Comparison of ENCODE assay signal across 1 cellular context in the genomic region with DNA sequence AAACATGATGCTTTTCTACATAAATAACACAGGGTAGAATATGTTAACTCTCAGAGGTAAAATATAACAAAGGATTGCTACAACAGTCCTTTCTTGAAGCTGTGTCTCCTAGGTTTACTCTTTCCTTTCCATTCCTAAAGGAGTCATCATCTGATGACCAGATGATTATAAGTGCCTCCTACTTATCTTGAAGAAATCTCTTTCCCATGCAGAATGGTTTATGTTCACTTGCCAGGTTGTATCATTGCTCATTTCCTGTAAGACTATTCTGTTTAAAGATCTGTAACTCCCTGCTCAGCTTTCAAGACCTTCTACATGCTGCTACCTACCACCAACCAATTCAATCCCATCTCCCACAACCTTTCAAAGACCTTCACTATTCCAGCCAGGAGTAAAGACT.
TF ChIP-seq lines count a peak whose summit lies in the region.

No MANE protein-coding gene starts in this region.

TF ChIP-seq in endothelial cell of umbilical vein, 7 proteins besides CTCF, POLR2A, EP300 and RAD21:
- TF ChIP-seq JUN (IDR thresholded peaks at IDR 0.05; ENCODE audit: borderline replicate concordance, insufficient read depth, insufficient read length, low read depth): no peak
- no peak for TF ChIP-seq EZH2 (IDR thresholded peaks at IDR 0.05; ENCODE audit: borderline replicate concordance, low read depth, low read length, severe bottlenecking)
- no peak for TF ChIP-seq POLR2AphosphoS5 (IDR thresholded peaks at IDR 0.05; ENCODE audit: insufficient read depth, low read depth, low read length)
- TF ChIP-seq GATA2 (IDR thresholded peaks at IDR 0.05; ENCODE audit: insufficient read depth, insufficient read length, low read depth, low read length): peak; percentile 88
- TF ChIP-seq MYC (IDR thresholded peaks at IDR 0.05; ENCODE audit: low read depth, low read length): no peak
- no peak for TF ChIP-seq MAX (IDR thresholded peaks at IDR 0.05; ENCODE audit: insufficient read depth, insufficient read length)
- TF ChIP-seq FOS (IDR thresholded peaks at IDR 0.05; ENCODE audit: borderline replicate concordance, insufficient read depth, low read length): no peak
